Comparison of ENCODE assay signal across 19 cellular contexts in genomic region chr11:26025680-26026079, GRCh38.
A peak's percentile ranks its signal among the peaks of the same experiment; 100 is the strongest.
DNase-seq lines count a peak whose midpoint lies in the region; ATAC-seq and TF ChIP-seq lines count a peak whose summit lies in the region.
"Had no signal": no experiment of that assay in that cellular context is flagged by ENCODE, and none has a peak within 500 bp of the region (broad histone marks: within the 10 kb centered on the region; RNA-seq: fewer than 3 reads in every experiment).

No MANE protein-coding gene starts in this region.

- H3K27me3 ChIP-seq in foreskin keratinocyte (no peaks in the 10 kb centered on the region), uterus (no peaks in the 10 kb centered on the region)
- H3K27me3 ChIP-seq: Peyer's patch had no signal

- intact Hi-C loops in uterus (cut with DNase I; ENCODE audit: low total_unique reads), result no loop called here

- CTCF ChIA-PET in RWPE1 (lab: Yijun Ruan, JAX), result no interaction called here

- no peaks in the 10 kb centered on the region for H3K9me3 ChIP-seq in uterus
- H3K9me3 ChIP-seq: A549, Peyer's patch had no signal

- no peak for TF ChIP-seq POLR2A in uterus (IDR thresholded peaks at IDR 0.05)

- H3K27ac ChIP-seq in RWPE1 (no peak overlapping the region), foreskin keratinocyte (no peak overlapping the region), uterus (no peak overlapping the region)
- H3K27ac ChIP-seq: A549, Peyer's patch had no signal

- no peaks in the 10 kb centered on the region for H3K36me3 ChIP-seq in uterus
- H3K36me3 ChIP-seq: Peyer's patch had no signal

- H3K4me1 ChIP-seq in foreskin keratinocyte (peaks cover 25% of the 10 kb centered on the region), uterus (no peaks in the 10 kb centered on the region)
- H3K4me1 ChIP-seq: A549, Peyer's patch had no signal

- no peak for TF ChIP-seq CTCF in RWPE1 (conservative IDR thresholded peaks at IDR 0.05; ENCODE audit: low read depth)
- TF ChIP-seq CTCF in choroid plexus epithelial cell (conservative IDR thresholded peaks at IDR 0.05; ENCODE audit: low read depth, low read length), result no peak
- no peak for TF ChIP-seq CTCF in foreskin keratinocyte (conservative IDR thresholded peaks at IDR 0.05)
- TF ChIP-seq CTCF in uterus (IDR thresholded peaks at IDR 0.05), result no peak

- POLR2A ChIA-PET in RWPE1 (lab: Yijun Ruan, JAX; ENCODE audit: low non-redundant PET), result no interaction called here

- no peak overlapping the region for H3K4me3 ChIP-seq in choroid plexus epithelial cell (ENCODE audit: low read depth, low read length)
- H3K4me3 ChIP-seq in uterus, result no peak overlapping the region
- H3K4me3 ChIP-seq: A549, Peyer's patch had no signal

- ATAC-seq in foreskin keratinocyte (peak; percentile 93), HG02840 (IDR thresholded peaks at IDR 0.05; ENCODE audit: low FRiP score, unreplicated experiment) (no peak)
- ATAC-seq: A549 had no signal

- peak; percentile 8 for DNase-seq in HPDE6-E6E7 (ENCODE audit: extremely low spot score)
- DNase-seq in RWPE1 (ENCODE audit: low spot score), result peak; percentile 30
- DNase-seq in choroid plexus epithelial cell (ENCODE audit: low read depth), result peak; percentile 41
- peak; percentile 63 to 82 for DNase-seq in foreskin keratinocyte
- no peak for DNase-seq in uterus
- DNase-seq in NCI-H1105 treated with DMSO at 0.1 percent for 48 hours (lab: John Stamatoyannopoulos, UW), result no peak
- DNase-seq in dermis blood vessel endothelial cell, result no peak
- DNase-seq: CD4-positive, alpha-beta memory T cell; DMS153; NCI-H1105; NCI-H1694 treated with DMSO at 0.1 percent for 48 hours; NCI-H2107; NCI-H510A; NCI-H748 treated with DMSO at 0.1 percent for 48 hours; NK-92 treated with Interleukin-12 subunit alpha and Interleukin-12 subunit beta, amount 100 ng/mL, for 24 hours; Peyer's patch; SHP77 treated with DMSO at 0.1 percent for 48 hours had no signal

Comparison
In these comparisons a context has a peak if more than half of its experiments do, and no peak if none do; other contexts are left out.
1. DNase-seq: peak in HPDE6-E6E7 (single experiment), RWPE1 (single experiment), choroid plexus epithelial cell (single experiment) and foreskin keratinocyte (2 of 2); none in uterus (0 of 2), NCI-H1105 treated with DMSO at 0.1 percent for 48 hours (single experiment) and dermis blood vessel endothelial cell (single experiment).